6 cellular contexts compared by ENCODE assay signal in genomic region chr22:37609240-37610152, GRCh38. TPM values are rescaled to one million over a fixed set of nuclear protein-coding genes. Genes with fewer than 3 reads are reported as not detected.
A peak's percentile ranks its signal among the peaks of the same experiment; 100 is the strongest.
DNase-seq lines count a peak whose midpoint lies in the region; ATAC-seq and TF ChIP-seq lines count a peak whose summit lies in the region.

No MANE protein-coding gene starts in this region.

- H2AFZ ChIP-seq in parathyroid adenoma: peak overlapping the region; percentile 78

- peak overlapping the region; percentile 35 for H3K9ac ChIP-seq in parathyroid adenoma

- H3K4me2 ChIP-seq in parathyroid adenoma (ENCODE audit: low read length): peak overlapping the region; percentile 84

- ATAC-seq in HG02981 (IDR thresholded peaks at IDR 0.05; ENCODE audit: unreplicated experiment): no peak

- H3K4me3 ChIP-seq in parathyroid adenoma (ENCODE audit: low read depth, low read length): peak overlapping the region; percentile 76

- no peaks in the 10 kb centered on the region for H3K36me3 ChIP-seq in parathyroid adenoma (ENCODE audit: control insufficient read depth, insufficient read depth, low read length)

- H3K4me1 ChIP-seq in parathyroid adenoma: peaks cover 3% of the 10 kb centered on the region

- no peaks in the 10 kb centered on the region for H3K9me3 ChIP-seq in parathyroid adenoma (ENCODE audit: control insufficient read depth, low read length)

- H3K27ac ChIP-seq in cingulate gyrus (ENCODE audit: low read depth, low read length) (peak overlapping the region; percentile 97), parathyroid adenoma (peak overlapping the region; percentile 97)

- no peaks in the 10 kb centered on the region for H3K79me2 ChIP-seq in parathyroid adenoma

- no peaks in the 10 kb centered on the region for H3K27me3 ChIP-seq in parathyroid adenoma (ENCODE audit: control insufficient read depth, insufficient read depth, low read length)

- no peak for TF ChIP-seq CTCF in parathyroid adenoma (IDR thresholded peaks at IDR 0.05)

- DNase-seq in AG08396 (ENCODE audit: low spot score) (peak; percentile 54), HT-29 (ENCODE audit: low spot score) (peak; percentile 13), DMS114 treated with DMSO at 0.1 percent for 48 hours (lab: John Stamatoyannopoulos, UW; ENCODE audit: unreplicated experiment) (no peak)

RNA-seq across cellular contexts. Expression of gene GGA1, which starts 0.9 kb away (rescaled TPM):
- 54.1 and 55.1 TPM in 2 replicates for total RNA-seq in HT-29 (2014; rRNA removed; shearing (Covaris generic))

RNA-seq across cellular contexts. Expression of gene LGALS2, which starts 29.6 kb away (rescaled TPM):
- 11.1 and 13.0 TPM in 2 replicates for total RNA-seq in HT-29 (2014; rRNA removed; shearing (Covaris generic))

RNA-seq across cellular contexts. Expression of gene SH3BP1, which starts 30.0 kb away (rescaled TPM):
- total RNA-seq in HT-29 (2014; rRNA removed; shearing (Covaris generic)): 38.8 and 47.1 TPM in 2 replicates

RNA-seq across cellular contexts. Expression of gene PDXP, which starts 49.0 kb away (rescaled TPM):
- 25.4 and 33.0 TPM in 2 replicates for total RNA-seq in HT-29 (2014; rRNA removed; shearing (Covaris generic))

RNA-seq across cellular contexts. Expression of gene CDC42EP1, which starts 49.2 kb away (rescaled TPM):
- 62.3 and 68.7 TPM in 2 replicates for total RNA-seq in HT-29 (2014; rRNA removed; shearing (Covaris generic))
